7 cellular contexts compared by ENCODE assay signal in the genomic region with DNA sequence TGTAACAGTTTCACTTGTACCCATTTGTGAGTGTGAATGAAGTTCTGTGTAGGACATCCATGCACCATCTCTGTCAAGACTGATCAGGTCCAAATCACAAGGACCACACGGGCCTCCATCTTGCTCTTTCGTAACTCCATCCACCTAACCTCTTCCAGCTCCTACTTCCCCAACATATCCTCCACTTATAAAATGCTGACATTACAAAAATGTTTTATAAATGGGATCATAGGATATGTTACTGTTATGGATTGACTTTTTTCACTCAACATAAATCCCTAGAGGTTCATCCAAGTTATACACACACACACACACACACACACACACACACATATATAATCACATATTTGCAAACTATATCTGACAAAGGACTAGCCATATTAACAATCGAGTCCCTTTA.
"Had no signal": no experiment of that assay in that cellular context is flagged by ENCODE, and none has a peak within 500 bp of the region (broad histone marks: within the 10 kb centered on the region; RNA-seq: fewer than 3 reads in every experiment).

No MANE protein-coding gene starts in this region.

- H3K4me3 ChIP-seq: GM23338, HAP-1 had no signal

- H3K27ac ChIP-seq: HL-60 had no signal

- H3K4me2 ChIP-seq: GM23338 had no signal

- H3K36me3 ChIP-seq: HAP-1 had no signal

- ATAC-seq: GM23338, HCT116 had no signal

- H3K4me1 ChIP-seq: HAP-1 had no signal

- H3K9me3 ChIP-seq: HAP-1 had no signal

- DNase-seq: H7, HFFc6, KG1 had no signal

- H2AFZ ChIP-seq: GM23338 had no signal
